Comparison of ENCODE assay signal across 11 cellular contexts in the genomic region with DNA sequence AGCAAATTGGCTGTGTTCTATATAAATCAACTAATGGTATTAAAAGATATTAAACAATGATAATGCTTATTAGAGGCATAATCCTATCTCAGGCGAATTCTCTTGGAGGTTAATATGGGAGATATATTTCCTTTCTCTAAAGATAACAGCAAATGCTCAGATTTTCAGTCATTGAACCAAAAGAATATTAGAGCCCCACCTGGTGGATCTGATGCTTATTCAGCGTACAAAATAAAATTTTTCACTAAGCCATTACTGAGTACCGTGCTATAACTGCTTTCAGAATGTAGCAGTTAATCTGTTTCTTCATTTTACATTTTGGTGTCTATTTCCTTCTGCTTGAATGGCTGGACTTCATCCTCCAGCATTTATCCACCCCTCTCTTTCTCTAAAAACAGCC.
DNase-seq lines count a peak whose midpoint lies in the region; ATAC-seq and TF ChIP-seq lines count a peak whose summit lies in the region.
"Had no signal": no experiment of that assay in that cellular context is flagged by ENCODE, and none has a peak within 500 bp of the region (broad histone marks: within the 10 kb centered on the region; RNA-seq: fewer than 3 reads in every experiment).

No MANE protein-coding gene starts in this region.

- DNase-seq in NCI-H748 (lab: John Stamatoyannopoulos, UW; ENCODE audit: unreplicated experiment) (peak; percentile 46), NCI-H748 treated with DMSO at 0.1 percent for 48 hours (lab: John Stamatoyannopoulos, UW) (no peak), NCI-H82 (lab: John Stamatoyannopoulos, UW) (peak; percentile 67), fibroblast of mammary gland (ENCODE audit: low read depth) (peak; percentile 43), thoracic aorta (ENCODE audit: low spot score) (no peak), NCI-H2029 (lab: John Stamatoyannopoulos, UW) (no peak)
- no peak for DNase-seq in effector CD8-positive, alpha-beta T cell (lab: John Stamatoyannopoulos, UW)
- DNase-seq in activated naive CD8-positive, alpha-beta T cell treated with anti-CD3 and anti-CD28 coated beads for 36 hours = no peak
- DNase-seq: CD4-positive, CD25-positive, alpha-beta regulatory T cell; upper lobe of left lung had no signal

- peaks cover 36% of the 10 kb centered on the region for H3K27me3 Mint-ChIP-seq in activated naive CD8-positive, alpha-beta T cell treated with anti-CD3 and anti-CD28 coated beads for 36 hours
- H3K27me3 Mint-ChIP-seq: CD4-positive, CD25-positive, alpha-beta regulatory T cell had no signal

- H3K27me3 ChIP-seq in thoracic aorta (replicated peaks; ENCODE audit: insufficient read depth) = no peaks in the 10 kb centered on the region
- H3K27me3 ChIP-seq: neutrophil, upper lobe of left lung had no signal

- H3K9me3 ChIP-seq in thoracic aorta = no peaks in the 10 kb centered on the region
- H3K9me3 ChIP-seq: neutrophil, upper lobe of left lung had no signal

- H3K27ac ChIP-seq in thoracic aorta = no peak overlapping the region
- H3K27ac ChIP-seq: neutrophil, upper lobe of left lung had no signal

- no peak overlapping the region for H3K4me3 ChIP-seq in fibroblast of mammary gland (ENCODE audit: control insufficient read depth, low read depth, low read length)
- H3K4me3 ChIP-seq in thoracic aorta = no peak overlapping the region
- H3K4me3 ChIP-seq: upper lobe of left lung had no signal

- no peaks in the 10 kb centered on the region for H3K36me3 ChIP-seq in thoracic aorta
- H3K36me3 ChIP-seq: neutrophil, upper lobe of left lung had no signal

- H3K36me3 Mint-ChIP-seq in activated naive CD8-positive, alpha-beta T cell treated with anti-CD3 and anti-CD28 coated beads for 36 hours = no peaks in the 10 kb centered on the region
- H3K36me3 Mint-ChIP-seq: CD4-positive, CD25-positive, alpha-beta regulatory T cell had no signal

- ATAC-seq in thoracic aorta (ENCODE audit: insufficient number of reproducible peaks, low FRiP score, low read depth) = no peak

- H3K4me1 Mint-ChIP-seq in activated naive CD8-positive, alpha-beta T cell treated with anti-CD3 and anti-CD28 coated beads for 36 hours = no peaks in the 10 kb centered on the region
- H3K4me1 Mint-ChIP-seq: CD4-positive, CD25-positive, alpha-beta regulatory T cell had no signal

- no peak overlapping the region for H3K4me3 Mint-ChIP-seq in activated naive CD8-positive, alpha-beta T cell treated with anti-CD3 and anti-CD28 coated beads for 36 hours
- H3K4me3 Mint-ChIP-seq: CD4-positive, CD25-positive, alpha-beta regulatory T cell had no signal

- TF ChIP-seq CTCF in fibroblast of mammary gland (conservative IDR thresholded peaks at IDR 0.05; ENCODE audit: control insufficient read depth, insufficient read depth, low read depth, low read length) (peak; percentile 62), thoracic aorta (IDR thresholded peaks at IDR 0.05) (peak; percentile 39)

- peaks cover 5% of the 10 kb centered on the region for H3K9me3 Mint-ChIP-seq in activated naive CD8-positive, alpha-beta T cell treated with anti-CD3 and anti-CD28 coated beads for 36 hours

- H3K27ac Mint-ChIP-seq in activated naive CD8-positive, alpha-beta T cell treated with anti-CD3 and anti-CD28 coated beads for 36 hours = no peak overlapping the region
- H3K27ac Mint-ChIP-seq: CD4-positive, CD25-positive, alpha-beta regulatory T cell had no signal

- H3K4me1 ChIP-seq in thoracic aorta (ENCODE audit: control insufficient read depth in 1 of 2, low read depth in 2 of 2) = no peaks in the 10 kb centered on the region
- H3K4me1 ChIP-seq: upper lobe of left lung had no signal

Comparison
In these comparisons a context has a peak if more than half of its experiments do, and no peak if none do; other contexts are left out.
1. DNase-seq: peak in NCI-H748 (single experiment), NCI-H82 (single experiment) and fibroblast of mammary gland (single experiment); none in NCI-H748 treated with DMSO at 0.1 percent for 48 hours (single experiment), thoracic aorta (single experiment), effector CD8-positive, alpha-beta T cell (single experiment), activated naive CD8-positive, alpha-beta T cell treated with anti-CD3 and anti-CD28 coated beads for 36 hours (single experiment) and NCI-H2029 (single experiment).